ENCODE assay signal across 15 cellular contexts in genomic region chr14:89231426-89232113, GRCh38.
"Had no signal": no experiment of that assay in that cellular context is flagged by ENCODE, and none has a peak within 500 bp of the region (broad histone marks: within the 10 kb centered on the region; RNA-seq: fewer than 3 reads in every experiment).

No MANE protein-coding gene starts in this region.

- H3K27me3 ChIP-seq: adrenal gland, stomach had no signal

- H3K4me3 Mint-ChIP-seq: activated CD4-positive, alpha-beta T cell treated with anti-CD3 and anti-CD28 coated beads for 36 hours; activated CD8-positive, alpha-beta T cell treated with anti-CD3 and anti-CD28 coated beads for 36 hours; activated T-cell treated with anti-CD3 and anti-CD28 coated beads, Interleukin-2, amount 50 U/mL, for 72 hours had no signal

- H3K4me3 ChIP-seq: adrenal gland, lower lobe of right lung, stomach, thoracic aorta had no signal

- H3K9me3 ChIP-seq: adrenal gland, lower lobe of right lung, stomach, thoracic aorta had no signal

- H3K27ac ChIP-seq: lower lobe of right lung, stomach, thoracic aorta, VCaP had no signal

- H3K27me3 Mint-ChIP-seq: activated CD4-positive, alpha-beta T cell treated with anti-CD3 and anti-CD28 coated beads for 36 hours; activated CD8-positive, alpha-beta T cell treated with anti-CD3 and anti-CD28 coated beads for 36 hours had no signal

- H3K27ac Mint-ChIP-seq: activated CD4-positive, alpha-beta T cell treated with anti-CD3 and anti-CD28 coated beads for 36 hours; activated CD8-positive, alpha-beta T cell treated with anti-CD3 and anti-CD28 coated beads for 36 hours; activated T-cell treated with anti-CD3 and anti-CD28 coated beads, Interleukin-2, amount 50 U/mL, for 72 hours had no signal

- H3K36me3 ChIP-seq: adrenal gland, lower lobe of right lung, stomach, thoracic aorta had no signal

- DNase-seq: activated CD4-positive, alpha-beta T cell treated with anti-CD3 and anti-CD28 coated beads for 36 hours; activated CD8-positive, alpha-beta memory T cell treated with anti-CD3 and anti-CD28 coated beads, Interleukin-2, amount 50 U/mL, for 4 hours; activated CD8-positive, alpha-beta T cell treated with anti-CD3 and anti-CD28 coated beads for 36 hours; activated T-cell treated with anti-CD3 and anti-CD28 coated beads, Interleukin-2, amount 50 U/mL, for 72 hours; adrenal gland; effector memory CD4-positive, alpha-beta T cell; hippocampal formation; lower lobe of right lung; midbrain; occipital lobe; stimulated activated CD4-positive, alpha-beta T cell treated with anti-CD3 and anti-CD28 coated beads, Interleukin-2, amount 100 ng/mL, for 48 hours; stomach; T-helper 1 cell had no signal

- ATAC-seq: activated CD4-positive, alpha-beta T cell treated with anti-CD3 and anti-CD28 coated beads for 36 hours; activated CD8-positive, alpha-beta T cell treated with anti-CD3 and anti-CD28 coated beads for 36 hours; activated T-cell treated with anti-CD3 and anti-CD28 coated beads, Interleukin-2, amount 50 U/mL, for 72 hours; lower lobe of right lung had no signal
